Comparison of ENCODE assay signal across 29 cellular contexts in the genomic region with DNA sequence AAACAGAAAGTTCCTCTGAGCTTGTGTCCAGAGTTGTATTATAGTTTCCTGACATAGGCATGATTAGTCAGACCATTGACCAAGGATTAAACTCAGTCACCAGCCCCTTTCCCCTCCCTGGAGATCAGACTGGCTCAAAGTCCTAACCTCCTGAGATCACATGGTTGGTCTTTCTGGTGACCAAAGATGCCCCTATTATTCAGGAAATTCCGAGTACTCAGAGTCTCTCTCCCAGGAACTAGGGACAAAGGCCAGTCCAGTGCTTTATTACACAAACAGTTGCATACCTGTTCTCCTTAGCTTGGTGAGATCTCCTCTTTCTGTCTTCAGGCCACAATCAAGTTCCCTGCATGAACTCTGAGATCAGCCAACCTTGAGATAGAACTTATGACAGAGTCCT. TPM values are rescaled to one million over a fixed set of nuclear protein-coding genes. Genes with fewer than 3 reads are reported as not detected.
"Had no signal": no experiment of that assay in that cellular context is flagged by ENCODE, and none has a peak within 500 bp of the region (broad histone marks: within the 10 kb centered on the region; RNA-seq: fewer than 3 reads in every experiment).

No MANE protein-coding gene starts in this region.

- H2AFZ ChIP-seq: neural progenitor cell, parathyroid adenoma had no signal

- FAIRE-seq: bronchial epithelial cell, frontal cortex had no signal

- H3K36me3 ChIP-seq: esophagus squamous epithelium, neural progenitor cell, upper lobe of left lung, vagina had no signal

- ATAC-seq: natural killer cell; psoas muscle; right cardiac atrium; stimulated activated naive CD8-positive, alpha-beta T cell treated with anti-CD3 and anti-CD28 coated beads, Interleukin-15, amount 100 ng/mL, for 72 hours had no signal

- H3K27ac Mint-ChIP-seq: activated B cell treated with CpG ODN at 0.5 μM for 24 hours; activated naive CD4-positive, alpha-beta T cell treated with anti-CD3 and anti-CD28 coated beads, Interleukin-2, amount 10 ng/mL, durations not matched to agents 7 days and 5 days; dendritic cell treated with granulocyte-macrophage colony-stimulating factor and Interleukin-4, amounts not matched to agents 40 ng/mL and 50 ng/mL, for 4 days; endodermal cell; memory B cell; natural killer cell; neural progenitor cell; stimulated activated naive CD8-positive, alpha-beta T cell treated with anti-CD3 and anti-CD28 coated beads, Interleukin-15, amount 100 ng/mL, for 72 hours; T-helper 2 cell treated with Interferon-gamma antibody and Interleukin-4, amounts not matched to agents 5 μg/mL and 100 μg/mL, for 36 hours had no signal

- H3K9me3 ChIP-seq: esophagus squamous epithelium, psoas muscle, upper lobe of left lung, vagina had no signal

- H3K27me3 Mint-ChIP-seq: activated naive CD4-positive, alpha-beta T cell treated with anti-CD3 and anti-CD28 coated beads, Interleukin-2, amount 10 ng/mL, durations not matched to agents 7 days and 5 days had no signal

- DNase-seq: activated B cell treated with CpG ODN at 0.5 μM for 24 hours; activated CD4-positive, alpha-beta T cell treated with anti-CD3 and anti-CD28 coated beads, Interleukin-2, amount 50 U/mL, for 4 hours; activated CD8-positive, alpha-beta memory T cell treated with anti-CD3 and anti-CD28 coated beads, Interleukin-2, amount 50 U/mL, for 4 hours; activated gamma-delta T cell; activated naive CD4-positive, alpha-beta T cell treated with anti-CD3 and anti-CD28 coated beads, Interleukin-2, amount 10 ng/mL, durations not matched to agents 7 days and 5 days; activated T-cell treated with anti-CD3 and anti-CD28 coated beads, Interleukin-2, amount 50 U/mL, for 1 hour; endodermal cell; esophagus squamous epithelium; islet precursor cell; left cardiac atrium; midbrain; natural killer cell; occipital lobe; psoas muscle; right cardiac atrium; stimulated activated CD4-positive, alpha-beta T cell treated with anti-CD3 and anti-CD28 coated beads, Interleukin-2, amount 100 ng/mL, for 48 hours; stimulated activated naive CD8-positive, alpha-beta T cell treated with anti-CD3 and anti-CD28 coated beads, Interleukin-15, amount 100 ng/mL, for 72 hours; substantia nigra; T-helper 1 cell; upper lobe of left lung had no signal

- H3K4me3 ChIP-seq: esophagus squamous epithelium, neural progenitor cell, psoas muscle, upper lobe of left lung, vagina had no signal

- H3K27me3 ChIP-seq: neural progenitor cell, upper lobe of left lung, vagina had no signal

- H3K4me1 ChIP-seq: esophagus squamous epithelium, neural progenitor cell, parathyroid adenoma, psoas muscle, vagina had no signal

- H3K27ac ChIP-seq: esophagus squamous epithelium, neural progenitor cell, parathyroid adenoma, psoas muscle, upper lobe of left lung, vagina had no signal

- H3K79me2 ChIP-seq: parathyroid adenoma had no signal

- H3K9me3 Mint-ChIP-seq: activated B cell treated with CpG ODN at 0.5 μM for 24 hours; central memory CD8-positive, alpha-beta T cell; dendritic cell treated with granulocyte-macrophage colony-stimulating factor and Interleukin-4, amounts not matched to agents 40 ng/mL and 50 ng/mL, for 4 days; endodermal cell; memory B cell; natural killer cell; neural progenitor cell; T-helper 2 cell treated with Interferon-gamma antibody and Interleukin-4, amounts not matched to agents 5 μg/mL and 100 μg/mL, for 36 hours had no signal

- H3K4me3 Mint-ChIP-seq: activated B cell treated with CpG ODN at 0.5 μM for 24 hours; activated naive CD4-positive, alpha-beta T cell treated with anti-CD3 and anti-CD28 coated beads, Interleukin-2, amount 10 ng/mL, durations not matched to agents 7 days and 5 days; central memory CD8-positive, alpha-beta T cell; dendritic cell treated with granulocyte-macrophage colony-stimulating factor and Interleukin-4, amounts not matched to agents 40 ng/mL and 50 ng/mL, for 4 days; endodermal cell; memory B cell; natural killer cell; neural progenitor cell; stimulated activated naive CD8-positive, alpha-beta T cell treated with anti-CD3 and anti-CD28 coated beads, Interleukin-15, amount 100 ng/mL, for 72 hours; T-helper 2 cell treated with Interferon-gamma antibody and Interleukin-4, amounts not matched to agents 5 μg/mL and 100 μg/mL, for 36 hours had no signal

- H3K4me2 ChIP-seq: neural progenitor cell had no signal

- H3K4me1 Mint-ChIP-seq: endodermal cell, neural progenitor cell had no signal

- H3K36me3 Mint-ChIP-seq: memory B cell, natural killer cell, neural progenitor cell had no signal

- H3K9ac ChIP-seq: neural progenitor cell, parathyroid adenoma had no signal

RNA-seq across cellular contexts. Expression of a gene that starts 14.5 kb away (rescaled TPM):
- total RNA-seq: activated B cell treated with CpG ODN at 0.5 μM for 24 hours, bronchial epithelial cell had no signal
